11 cellular contexts compared by ENCODE assay signal in genomic region chr10:102621418-102622325, GRCh38. TPM values are rescaled to one million over a fixed set of nuclear protein-coding genes. Genes with fewer than 3 reads are reported as not detected.
A peak's percentile ranks its signal among the peaks of the same experiment; 100 is the strongest.
DNase-seq lines count a peak whose midpoint lies in the region; ATAC-seq, FAIRE-seq and TF ChIP-seq lines count a peak whose summit lies in the region.
"Had no signal": no experiment of that assay in that cellular context is flagged by ENCODE, and none has a peak within 500 bp of the region (broad histone marks: within the 10 kb centered on the region; RNA-seq: fewer than 3 reads in every experiment).

No MANE protein-coding gene starts in this region.

- H3K27ac ChIP-seq in breast epithelium, result peak overlapping the region; percentile 52 to 80
- peak overlapping the region; percentile 23 for H3K27ac ChIP-seq in epithelial cell of prostate
- no peak overlapping the region for H3K27ac ChIP-seq in neural progenitor cell
- peak overlapping the region; percentile 76 for H3K27ac ChIP-seq in upper lobe of right lung

- CTCF ChIA-PET in MCF 10A (lab: Yijun Ruan, JAX), result interaction anchor here (0.6 to 0.7 kb wide), 2 partner anchors 23 to 101 kb away, joined by 3 read pairs; partner anchors contain the start of gene TRIM8

- H3K9me3 Mint-ChIP-seq in MCF 10A (ENCODE audit: unreplicated experiment) (no peaks in the 10 kb centered on the region), neural progenitor cell (no peaks in the 10 kb centered on the region)

- H3K4me2 ChIP-seq in neural progenitor cell, result no peak overlapping the region

- peaks cover 1% of the 10 kb centered on the region for H3K4me1 Mint-ChIP-seq in MCF 10A (ENCODE audit: insufficient read depth, unreplicated experiment)
- H3K4me1 Mint-ChIP-seq in neural progenitor cell, result peaks cover 27% of the 10 kb centered on the region

- H3F3A ChIP-seq in neural progenitor cell (ENCODE audit: low read depth), result peaks cover 24% of the 10 kb centered on the region

- H2AFZ ChIP-seq in neural progenitor cell (replicated peaks), result no peak overlapping the region

- no peaks in the 10 kb centered on the region for H3K79me2 ChIP-seq in neural progenitor cell (ENCODE audit: low read depth)

- H3K36me3 ChIP-seq in breast epithelium (no peaks in the 10 kb centered on the region), neural progenitor cell (no peaks in the 10 kb centered on the region), upper lobe of right lung (peaks cover 11% of the 10 kb centered on the region)

- BruUV-seq in MCF 10A (replicated peaks; lab: Mats Ljungman, UMichigan), result no TSS peak

- H3K4me3 Mint-ChIP-seq in MCF 10A (ENCODE audit: unreplicated experiment) (no peak overlapping the region), neural progenitor cell (no peak overlapping the region)
- H3K4me3 Mint-ChIP-seq: activated CD8-positive, alpha-beta T cell treated with anti-CD3 and anti-CD28 coated beads, Interleukin-2, amount 10 ng/mL, durations not matched to agents 7 days and 5 days had no signal

- H3K27ac Mint-ChIP-seq in MCF 10A (ENCODE audit: low read depth, unreplicated experiment) (no peak overlapping the region), neural progenitor cell (peak overlapping the region; percentile 92)
- H3K27ac Mint-ChIP-seq: activated CD8-positive, alpha-beta T cell treated with anti-CD3 and anti-CD28 coated beads, Interleukin-2, amount 10 ng/mL, durations not matched to agents 7 days and 5 days had no signal

- H3K27me3 Mint-ChIP-seq in MCF 10A (ENCODE audit: insufficient read depth, unreplicated experiment) (no peaks in the 10 kb centered on the region), neural progenitor cell (ENCODE audit: insufficient read depth, low read depth) (peaks cover 7% of the 10 kb centered on the region)

- H3K4me3 ChIP-seq in breast epithelium (peak overlapping the region in 1 of 3 donors; percentile 40), neural progenitor cell (no peak overlapping the region), upper lobe of right lung (no peak overlapping the region)

- FAIRE-seq in RCC 7860 (lab: Jason Lieb, UNC), result no peak

- intact Hi-C loops in breast epithelium (cut with DNase I; ENCODE audit: low total_unique reads) (no loop called here), MCF 10A (cut with micrococcal nuclease) (no loop called here), upper lobe of right lung (cut with DNase I) (no loop called here)

- no peaks in the 10 kb centered on the region for H4K20me1 ChIP-seq in neural progenitor cell (ENCODE audit: low read depth)

- TF ChIP-seq POLR2A in breast epithelium (IDR thresholded peaks at IDR 0.05), result no peak

- H3K9ac ChIP-seq in neural progenitor cell, result no peak overlapping the region

- POLR2A ChIA-PET in MCF 10A (lab: Yijun Ruan, JAX), result no interaction called here

- H3K36me3 Mint-ChIP-seq in MCF 10A (ENCODE audit: insufficient read depth, unreplicated experiment), result peaks cover 13% of the 10 kb centered on the region
- peaks cover 31% of the 10 kb centered on the region for H3K36me3 Mint-ChIP-seq in neural progenitor cell

- TF ChIP-seq CTCF in breast epithelium (IDR thresholded peaks at IDR 0.05), result no peak
- no peak for TF ChIP-seq CTCF in MCF 10A (IDR thresholded peaks at IDR 0.05; ENCODE audit: unreplicated experiment)
- no peak for TF ChIP-seq CTCF in neural progenitor cell (IDR thresholded peaks at IDR 0.05)
- no peak for TF ChIP-seq CTCF in upper lobe of right lung (IDR thresholded peaks at IDR 0.05)

- H3K4me1 ChIP-seq in breast epithelium, result peaks cover 6 to 16% of the 10 kb centered on the region in 2 donors
- peaks cover 30% of the 10 kb centered on the region for H3K4me1 ChIP-seq in neural progenitor cell
- H3K4me1 ChIP-seq in upper lobe of right lung, result peaks cover 52% of the 10 kb centered on the region

- DNase-seq in breast epithelium (ENCODE audit: low spot score in 2 of 2) (no peak), MCF 10A (ENCODE audit: unreplicated experiment) (no peak), epithelial cell of prostate (ENCODE audit: low read depth, low spot score) (no peak), neural progenitor cell (ENCODE audit: low spot score) (no peak), upper lobe of right lung (no peak), UCSD-AML1 (lab: John Stamatoyannopoulos, UW; ENCODE audit: unreplicated experiment) (no peak), RCC 7860 (ENCODE audit: low spot score) (no peak)
- DNase-seq: activated CD8-positive, alpha-beta T cell treated with anti-CD3 and anti-CD28 coated beads, Interleukin-2, amount 10 ng/mL, durations not matched to agents 7 days and 5 days; foreskin melanocyte; SHP77 had no signal

- H3K27me3 ChIP-seq in breast epithelium (no peaks in the 10 kb centered on the region), neural progenitor cell (no peaks in the 10 kb centered on the region), upper lobe of right lung (no peaks in the 10 kb centered on the region)

- ATAC-seq in upper lobe of right lung (peak; percentile 40), GM19463 (IDR thresholded peaks at IDR 0.05; ENCODE audit: unreplicated experiment) (no peak)
- ATAC-seq: activated CD8-positive, alpha-beta T cell treated with anti-CD3 and anti-CD28 coated beads, Interleukin-2, amount 10 ng/mL, durations not matched to agents 7 days and 5 days had no signal

- H3K9me3 ChIP-seq in breast epithelium (no peaks in the 10 kb centered on the region), neural progenitor cell (ENCODE audit: low read depth) (no peaks in the 10 kb centered on the region), upper lobe of right lung (no peaks in the 10 kb centered on the region)

RNA-seq across cellular contexts. Expression of gene TRIM8, which starts 22.6 kb away (rescaled TPM):
- total RNA-seq in breast epithelium (100 to 1,000 TPM in 1 of 3 donors, 10 to 100 TPM in 2; 74.6 to 128 (median 88.8) TPM), MCF 10A (2022) (73.5 and 78.1 TPM in 2 replicates), neural progenitor cell (ENCODE audit: low replicate concordance) (31.4 and 33.8 TPM in 2 replicates), upper lobe of right lung (146 TPM)
